Comparison of ENCODE assay signal across 10 cellular contexts in genomic region chr12:644293-644639, GRCh38. TPM values are rescaled to one million over a fixed set of nuclear protein-coding genes. Genes with fewer than 3 reads are reported as not detected.
A peak's percentile ranks its signal among the peaks of the same experiment; 100 is the strongest.
DNase-seq lines count a peak whose midpoint lies in the region; ATAC-seq and TF ChIP-seq lines count a peak whose summit lies in the region.
"Had no signal": no experiment of that assay in that cellular context is flagged by ENCODE, and none has a peak within 500 bp of the region (broad histone marks: within the 10 kb centered on the region; RNA-seq: fewer than 3 reads in every experiment).

No MANE protein-coding gene starts in this region.

- CTCF ChIA-PET in activated naive CD4-positive, alpha-beta T cell treated with anti-CD3 and anti-CD28 coated beads for 36 hours (lab: Charles Lee) = interaction anchor here (0.5 kb wide), 1 partner anchor 170 kb away, joined by 5 read pairs; no protein-coding TSS in a partner anchor

- ATAC-seq in memory B cell (ENCODE audit: low read depth) = no peak
- ATAC-seq in GM18502 (IDR thresholded peaks at IDR 0.05; ENCODE audit: poor library complexity, unreplicated experiment) = no peak
- ATAC-seq in mucosa of descending colon = no peak

- H3K9me3 Mint-ChIP-seq in activated naive CD4-positive, alpha-beta T cell treated with anti-CD3 and anti-CD28 coated beads for 36 hours = no peaks in the 10 kb centered on the region
- no peaks in the 10 kb centered on the region for H3K9me3 Mint-ChIP-seq in activated naive CD8-positive, alpha-beta T cell (ENCODE audit: low read depth)
- no peaks in the 10 kb centered on the region for H3K9me3 Mint-ChIP-seq in memory B cell

- no peak overlapping the region for H3K27ac Mint-ChIP-seq in activated naive CD4-positive, alpha-beta T cell treated with anti-CD3 and anti-CD28 coated beads for 36 hours
- H3K27ac Mint-ChIP-seq in activated naive CD8-positive, alpha-beta T cell = peak overlapping the region; percentile 89
- peak overlapping the region; percentile 91 for H3K27ac Mint-ChIP-seq in memory B cell

- no peaks in the 10 kb centered on the region for H3K27me3 ChIP-seq in thyroid gland

- H3K36me3 Mint-ChIP-seq in activated naive CD4-positive, alpha-beta T cell treated with anti-CD3 and anti-CD28 coated beads for 36 hours (ENCODE audit: low read depth) = no peaks in the 10 kb centered on the region
- no peaks in the 10 kb centered on the region for H3K36me3 Mint-ChIP-seq in activated naive CD8-positive, alpha-beta T cell
- H3K36me3 Mint-ChIP-seq in memory B cell = peaks cover 3% of the 10 kb centered on the region

- H3K4me1 ChIP-seq in thyroid gland = peaks cover 30 to 43% of the 10 kb centered on the region in 2 donors
- H3K4me1 ChIP-seq in mucosa of descending colon (ENCODE audit: low read depth) = no peaks in the 10 kb centered on the region

- no peaks in the 10 kb centered on the region for H3K9me3 ChIP-seq in thyroid gland
- H3K9me3 ChIP-seq in mucosa of descending colon = no peaks in the 10 kb centered on the region

- no peak overlapping the region for H3K4me3 ChIP-seq in thyroid gland (replicated peaks in 1 of 3)
- no peak overlapping the region for H3K4me3 ChIP-seq in mucosa of descending colon

- peaks cover 47% of the 10 kb centered on the region for H3K4me1 Mint-ChIP-seq in activated naive CD4-positive, alpha-beta T cell treated with anti-CD3 and anti-CD28 coated beads for 36 hours (ENCODE audit: low read depth)
- H3K4me1 Mint-ChIP-seq in activated naive CD8-positive, alpha-beta T cell (ENCODE audit: low read depth) = peaks cover 35% of the 10 kb centered on the region
- peaks cover 25% of the 10 kb centered on the region for H3K4me1 Mint-ChIP-seq in memory B cell

- peak overlapping the region; percentile 74 for H3K4me3 Mint-ChIP-seq in activated naive CD4-positive, alpha-beta T cell treated with anti-CD3 and anti-CD28 coated beads for 36 hours
- H3K4me3 Mint-ChIP-seq in activated naive CD8-positive, alpha-beta T cell = peak overlapping the region; percentile 83
- H3K4me3 Mint-ChIP-seq in memory B cell = peak overlapping the region; percentile 85

- no peak for DNase-seq in activated naive CD4-positive, alpha-beta T cell treated with anti-CD3 and anti-CD28 coated beads for 36 hours
- DNase-seq in activated naive CD4-positive, alpha-beta T cell treated with Interleukin-2 at 50 U/mL for 16 hours = no peak
- DNase-seq in memory B cell (ENCODE audit: low spot score in 2 of 2) (no peak), thyroid gland (no peak), mucosa of descending colon (no peak), NCI-H82 (lab: John Stamatoyannopoulos, UW) (no peak)
- DNase-seq: NCI-H2171 had no signal

- no peak for TF ChIP-seq POLR2A in thyroid gland (IDR thresholded peaks at IDR 0.05)

- H3K27ac ChIP-seq in thyroid gland = peak overlapping the region in 2 of 3 donors; percentile 81 to 99

- H3K36me3 ChIP-seq in thyroid gland (no peaks in the 10 kb centered on the region), mucosa of descending colon (ENCODE audit: low read depth) (no peaks in the 10 kb centered on the region)

- TF ChIP-seq CTCF in thyroid gland (IDR thresholded peaks at IDR 0.05) (no peak), mucosa of descending colon (IDR thresholded peaks at IDR 0.05) (no peak)

- intact Hi-C loops in activated naive CD4-positive, alpha-beta T cell treated with anti-CD3 and anti-CD28 coated beads for 36 hours (cut with micrococcal nuclease) = no loop called here
- intact Hi-C loops in thyroid gland (cut with DNase I) (loop anchor here (10.0 kb wide), 1 partner anchor 111 kb away; the partner anchor contains the start of gene WNK1), mucosa of descending colon (cut with DNase I, micrococcal nuclease) (no loop called here)

- 91 to 94% methylated on average over 6 of the region's 6 CpGs for WGBS in thyroid gland, 2 donors

- H3K27me3 Mint-ChIP-seq in activated naive CD4-positive, alpha-beta T cell treated with anti-CD3 and anti-CD28 coated beads for 36 hours (ENCODE audit: low read depth) = no peaks in the 10 kb centered on the region
- H3K27me3 Mint-ChIP-seq in activated naive CD8-positive, alpha-beta T cell = no peaks in the 10 kb centered on the region
- no peaks in the 10 kb centered on the region for H3K27me3 Mint-ChIP-seq in memory B cell

RNA-seq across cellular contexts. Expression of gene NINJ2, which starts 19.0 kb away (rescaled TPM):
- total RNA-seq in activated naive CD4-positive, alpha-beta T cell treated with anti-CD3 and anti-CD28 coated beads for 36 hours = 1 to 10 TPM; 1.8 to 2.5 TPM
- total RNA-seq in thyroid gland = 1 to 10 TPM in 3 of 4 donors, under 1 TPM in 1; 0.49 to 7.2 (median 2.0) TPM
- 1 to 10 TPM; 3.6 to 5.2 (median 3.8) TPM for total RNA-seq in mucosa of descending colon
- total RNA-seq: H1 had no signal
